ENCODE assay signal across 1 cellular context in the genomic region with DNA sequence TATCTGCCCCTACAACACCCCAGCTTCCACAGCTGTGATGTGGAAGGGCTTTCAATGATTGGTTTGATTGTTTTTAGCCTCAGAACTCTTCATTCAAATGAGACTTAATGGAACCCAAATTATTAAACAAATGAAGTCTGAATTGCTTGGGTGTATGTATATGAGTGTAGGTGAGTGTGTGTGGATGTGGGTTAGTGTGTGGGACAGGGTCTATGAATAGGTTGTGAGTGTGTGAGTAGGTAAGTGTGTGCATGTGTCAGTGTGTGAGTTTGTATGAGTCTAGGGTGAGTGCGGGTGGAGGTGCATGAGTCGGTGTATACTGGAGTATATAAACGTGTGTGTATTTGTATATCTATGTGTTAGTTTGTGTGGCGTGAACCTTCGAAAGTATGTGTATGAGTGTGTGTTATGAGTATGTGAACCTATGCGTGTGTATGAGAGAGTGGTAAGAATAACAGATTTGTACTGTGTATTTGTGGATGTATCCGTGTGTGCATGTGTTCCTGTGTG.
TF ChIP-seq lines count a peak whose summit lies in the region.

No MANE protein-coding gene starts in this region.

TF ChIP-seq in K562, 482 proteins besides CTCF, POLR2A, EP300 and RAD21:
- TF ChIP-seq, protein P1, sequence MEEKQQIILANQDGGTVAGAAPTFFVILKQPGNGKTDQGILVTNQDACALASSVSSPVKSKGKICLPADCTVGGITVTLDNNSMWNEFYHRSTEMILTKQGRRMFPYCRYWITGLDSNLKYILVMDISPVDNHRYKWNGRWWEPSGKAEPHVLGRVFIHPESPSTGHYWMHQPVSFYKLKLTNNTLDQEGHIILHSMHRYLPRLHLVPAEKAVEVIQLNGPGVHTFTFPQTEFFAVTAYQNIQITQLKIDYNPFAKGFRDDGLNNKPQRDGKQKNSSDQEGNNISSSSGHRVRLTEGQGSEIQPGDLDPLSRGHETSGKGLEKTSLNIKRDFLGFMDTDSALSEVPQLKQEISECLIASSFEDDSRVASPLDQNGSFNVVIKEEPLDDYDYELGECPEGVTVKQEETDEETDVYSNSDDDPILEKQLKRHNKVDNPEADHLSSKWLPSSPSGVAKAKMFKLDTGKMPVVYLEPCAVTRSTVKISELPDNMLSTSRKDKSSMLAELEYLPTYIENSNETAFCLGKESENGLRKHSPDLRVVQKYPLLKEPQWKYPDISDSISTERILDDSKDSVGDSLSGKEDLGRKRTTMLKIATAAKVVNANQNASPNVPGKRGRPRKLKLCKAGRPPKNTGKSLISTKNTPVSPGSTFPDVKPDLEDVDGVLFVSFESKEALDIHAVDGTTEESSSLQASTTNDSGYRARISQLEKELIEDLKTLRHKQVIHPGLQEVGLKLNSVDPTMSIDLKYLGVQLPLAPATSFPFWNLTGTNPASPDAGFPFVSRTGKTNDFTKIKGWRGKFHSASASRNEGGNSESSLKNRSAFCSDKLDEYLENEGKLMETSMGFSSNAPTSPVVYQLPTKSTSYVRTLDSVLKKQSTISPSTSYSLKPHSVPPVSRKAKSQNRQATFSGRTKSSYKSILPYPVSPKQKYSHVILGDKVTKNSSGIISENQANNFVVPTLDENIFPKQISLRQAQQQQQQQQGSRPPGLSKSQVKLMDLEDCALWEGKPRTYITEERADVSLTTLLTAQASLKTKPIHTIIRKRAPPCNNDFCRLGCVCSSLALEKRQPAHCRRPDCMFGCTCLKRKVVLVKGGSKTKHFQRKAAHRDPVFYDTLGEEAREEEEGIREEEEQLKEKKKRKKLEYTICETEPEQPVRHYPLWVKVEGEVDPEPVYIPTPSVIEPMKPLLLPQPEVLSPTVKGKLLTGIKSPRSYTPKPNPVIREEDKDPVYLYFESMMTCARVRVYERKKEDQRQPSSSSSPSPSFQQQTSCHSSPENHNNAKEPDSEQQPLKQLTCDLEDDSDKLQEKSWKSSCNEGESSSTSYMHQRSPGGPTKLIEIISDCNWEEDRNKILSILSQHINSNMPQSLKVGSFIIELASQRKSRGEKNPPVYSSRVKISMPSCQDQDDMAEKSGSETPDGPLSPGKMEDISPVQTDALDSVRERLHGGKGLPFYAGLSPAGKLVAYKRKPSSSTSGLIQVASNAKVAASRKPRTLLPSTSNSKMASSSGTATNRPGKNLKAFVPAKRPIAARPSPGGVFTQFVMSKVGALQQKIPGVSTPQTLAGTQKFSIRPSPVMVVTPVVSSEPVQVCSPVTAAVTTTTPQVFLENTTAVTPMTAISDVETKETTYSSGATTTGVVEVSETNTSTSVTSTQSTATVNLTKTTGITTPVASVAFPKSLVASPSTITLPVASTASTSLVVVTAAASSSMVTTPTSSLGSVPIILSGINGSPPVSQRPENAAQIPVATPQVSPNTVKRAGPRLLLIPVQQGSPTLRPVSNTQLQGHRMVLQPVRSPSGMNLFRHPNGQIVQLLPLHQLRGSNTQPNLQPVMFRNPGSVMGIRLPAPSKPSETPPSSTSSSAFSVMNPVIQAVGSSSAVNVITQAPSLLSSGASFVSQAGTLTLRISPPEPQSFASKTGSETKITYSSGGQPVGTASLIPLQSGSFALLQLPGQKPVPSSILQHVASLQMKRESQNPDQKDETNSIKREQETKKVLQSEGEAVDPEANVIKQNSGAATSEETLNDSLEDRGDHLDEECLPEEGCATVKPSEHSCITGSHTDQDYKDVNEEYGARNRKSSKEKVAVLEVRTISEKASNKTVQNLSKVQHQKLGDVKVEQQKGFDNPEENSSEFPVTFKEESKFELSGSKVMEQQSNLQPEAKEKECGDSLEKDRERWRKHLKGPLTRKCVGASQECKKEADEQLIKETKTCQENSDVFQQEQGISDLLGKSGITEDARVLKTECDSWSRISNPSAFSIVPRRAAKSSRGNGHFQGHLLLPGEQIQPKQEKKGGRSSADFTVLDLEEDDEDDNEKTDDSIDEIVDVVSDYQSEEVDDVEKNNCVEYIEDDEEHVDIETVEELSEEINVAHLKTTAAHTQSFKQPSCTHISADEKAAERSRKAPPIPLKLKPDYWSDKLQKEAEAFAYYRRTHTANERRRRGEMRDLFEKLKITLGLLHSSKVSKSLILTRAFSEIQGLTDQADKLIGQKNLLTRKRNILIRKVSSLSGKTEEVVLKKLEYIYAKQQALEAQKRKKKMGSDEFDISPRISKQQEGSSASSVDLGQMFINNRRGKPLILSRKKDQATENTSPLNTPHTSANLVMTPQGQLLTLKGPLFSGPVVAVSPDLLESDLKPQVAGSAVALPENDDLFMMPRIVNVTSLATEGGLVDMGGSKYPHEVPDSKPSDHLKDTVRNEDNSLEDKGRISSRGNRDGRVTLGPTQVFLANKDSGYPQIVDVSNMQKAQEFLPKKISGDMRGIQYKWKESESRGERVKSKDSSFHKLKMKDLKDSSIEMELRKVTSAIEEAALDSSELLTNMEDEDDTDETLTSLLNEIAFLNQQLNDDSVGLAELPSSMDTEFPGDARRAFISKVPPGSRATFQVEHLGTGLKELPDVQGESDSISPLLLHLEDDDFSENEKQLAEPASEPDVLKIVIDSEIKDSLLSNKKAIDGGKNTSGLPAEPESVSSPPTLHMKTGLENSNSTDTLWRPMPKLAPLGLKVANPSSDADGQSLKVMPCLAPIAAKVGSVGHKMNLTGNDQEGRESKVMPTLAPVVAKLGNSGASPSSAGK (IDR thresholded peaks at IDR 0.05) = no peak
- TF ChIP-seq, protein P2, sequence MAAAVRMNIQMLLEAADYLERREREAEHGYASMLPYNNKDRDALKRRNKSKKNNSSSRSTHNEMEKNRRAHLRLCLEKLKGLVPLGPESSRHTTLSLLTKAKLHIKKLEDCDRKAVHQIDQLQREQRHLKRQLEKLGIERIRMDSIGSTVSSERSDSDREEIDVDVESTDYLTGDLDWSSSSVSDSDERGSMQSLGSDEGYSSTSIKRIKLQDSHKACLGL (CRISPR knock-in tag; IDR thresholded peaks at IDR 0.05; ENCODE audit: borderline replicate concordance, poor library complexity, severe bottlenecking) = no peak
- TF ChIP-seq POLR2H (tag; IDR thresholded peaks at IDR 0.05; ENCODE audit: low read depth) = no peak
- no peak for TF ChIP-seq MCM3 (IDR thresholded peaks at IDR 0.05)
- TF ChIP-seq SREBF2 (CRISPR knock-in tag; IDR thresholded peaks at IDR 0.05) = no peak
- TF ChIP-seq NFIC (IDR thresholded peaks at IDR 0.05) = no peak
- TF ChIP-seq TAF9B (IDR thresholded peaks at IDR 0.05; ENCODE audit: partially characterized antibody) = no peak
- TF ChIP-seq, protein P3, sequence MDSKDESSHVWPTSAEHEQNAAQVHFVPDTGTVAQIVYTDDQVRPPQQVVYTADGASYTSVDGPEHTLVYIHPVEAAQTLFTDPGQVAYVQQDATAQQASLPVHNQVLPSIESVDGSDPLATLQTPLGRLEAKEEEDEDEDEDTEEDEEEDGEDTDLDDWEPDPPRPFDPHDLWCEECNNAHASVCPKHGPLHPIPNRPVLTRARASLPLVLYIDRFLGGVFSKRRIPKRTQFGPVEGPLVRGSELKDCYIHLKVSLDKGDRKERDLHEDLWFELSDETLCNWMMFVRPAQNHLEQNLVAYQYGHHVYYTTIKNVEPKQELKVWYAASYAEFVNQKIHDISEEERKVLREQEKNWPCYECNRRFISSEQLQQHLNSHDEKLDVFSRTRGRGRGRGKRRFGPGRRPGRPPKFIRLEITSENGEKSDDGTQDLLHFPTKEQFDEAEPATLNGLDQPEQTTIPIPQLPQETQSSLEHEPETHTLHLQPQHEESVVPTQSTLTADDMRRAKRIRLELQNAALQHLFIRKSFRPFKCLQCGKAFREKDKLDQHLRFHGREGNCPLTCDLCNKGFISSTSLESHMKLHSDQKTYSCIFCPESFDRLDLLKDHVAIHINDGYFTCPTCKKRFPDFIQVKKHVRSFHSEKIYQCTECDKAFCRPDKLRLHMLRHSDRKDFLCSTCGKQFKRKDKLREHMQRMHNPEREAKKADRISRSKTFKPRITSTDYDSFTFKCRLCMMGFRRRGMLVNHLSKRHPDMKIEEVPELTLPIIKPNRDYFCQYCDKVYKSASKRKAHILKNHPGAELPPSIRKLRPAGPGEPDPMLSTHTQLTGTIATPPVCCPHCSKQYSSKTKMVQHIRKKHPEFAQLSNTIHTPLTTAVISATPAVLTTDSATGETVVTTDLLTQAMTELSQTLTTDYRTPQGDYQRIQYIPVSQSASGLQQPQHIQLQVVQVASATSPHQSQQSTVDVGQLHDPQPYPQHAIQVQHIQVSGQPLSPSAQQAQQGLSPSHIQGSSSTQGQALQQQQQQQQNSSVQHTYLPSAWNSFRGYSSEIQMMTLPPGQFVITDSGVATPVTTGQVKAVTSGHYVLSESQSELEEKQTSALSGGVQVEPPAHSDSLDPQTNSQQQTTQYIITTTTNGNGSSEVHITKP (IDR thresholded peaks at IDR 0.05; ENCODE audit: partially characterized antibody) = peak; percentile 6
- TF ChIP-seq, protein P4, sequence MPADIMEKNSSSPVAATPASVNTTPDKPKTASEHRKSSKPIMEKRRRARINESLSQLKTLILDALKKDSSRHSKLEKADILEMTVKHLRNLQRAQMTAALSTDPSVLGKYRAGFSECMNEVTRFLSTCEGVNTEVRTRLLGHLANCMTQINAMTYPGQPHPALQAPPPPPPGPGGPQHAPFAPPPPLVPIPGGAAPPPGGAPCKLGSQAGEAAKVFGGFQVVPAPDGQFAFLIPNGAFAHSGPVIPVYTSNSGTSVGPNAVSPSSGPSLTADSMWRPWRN (IDR thresholded peaks at IDR 0.05; ENCODE audit: low read depth) = no peak
- no peak for TF ChIP-seq RBFOX2 (IDR thresholded peaks at IDR 0.05; ENCODE audit: low read depth, low read length)
- TF ChIP-seq, protein P5, sequence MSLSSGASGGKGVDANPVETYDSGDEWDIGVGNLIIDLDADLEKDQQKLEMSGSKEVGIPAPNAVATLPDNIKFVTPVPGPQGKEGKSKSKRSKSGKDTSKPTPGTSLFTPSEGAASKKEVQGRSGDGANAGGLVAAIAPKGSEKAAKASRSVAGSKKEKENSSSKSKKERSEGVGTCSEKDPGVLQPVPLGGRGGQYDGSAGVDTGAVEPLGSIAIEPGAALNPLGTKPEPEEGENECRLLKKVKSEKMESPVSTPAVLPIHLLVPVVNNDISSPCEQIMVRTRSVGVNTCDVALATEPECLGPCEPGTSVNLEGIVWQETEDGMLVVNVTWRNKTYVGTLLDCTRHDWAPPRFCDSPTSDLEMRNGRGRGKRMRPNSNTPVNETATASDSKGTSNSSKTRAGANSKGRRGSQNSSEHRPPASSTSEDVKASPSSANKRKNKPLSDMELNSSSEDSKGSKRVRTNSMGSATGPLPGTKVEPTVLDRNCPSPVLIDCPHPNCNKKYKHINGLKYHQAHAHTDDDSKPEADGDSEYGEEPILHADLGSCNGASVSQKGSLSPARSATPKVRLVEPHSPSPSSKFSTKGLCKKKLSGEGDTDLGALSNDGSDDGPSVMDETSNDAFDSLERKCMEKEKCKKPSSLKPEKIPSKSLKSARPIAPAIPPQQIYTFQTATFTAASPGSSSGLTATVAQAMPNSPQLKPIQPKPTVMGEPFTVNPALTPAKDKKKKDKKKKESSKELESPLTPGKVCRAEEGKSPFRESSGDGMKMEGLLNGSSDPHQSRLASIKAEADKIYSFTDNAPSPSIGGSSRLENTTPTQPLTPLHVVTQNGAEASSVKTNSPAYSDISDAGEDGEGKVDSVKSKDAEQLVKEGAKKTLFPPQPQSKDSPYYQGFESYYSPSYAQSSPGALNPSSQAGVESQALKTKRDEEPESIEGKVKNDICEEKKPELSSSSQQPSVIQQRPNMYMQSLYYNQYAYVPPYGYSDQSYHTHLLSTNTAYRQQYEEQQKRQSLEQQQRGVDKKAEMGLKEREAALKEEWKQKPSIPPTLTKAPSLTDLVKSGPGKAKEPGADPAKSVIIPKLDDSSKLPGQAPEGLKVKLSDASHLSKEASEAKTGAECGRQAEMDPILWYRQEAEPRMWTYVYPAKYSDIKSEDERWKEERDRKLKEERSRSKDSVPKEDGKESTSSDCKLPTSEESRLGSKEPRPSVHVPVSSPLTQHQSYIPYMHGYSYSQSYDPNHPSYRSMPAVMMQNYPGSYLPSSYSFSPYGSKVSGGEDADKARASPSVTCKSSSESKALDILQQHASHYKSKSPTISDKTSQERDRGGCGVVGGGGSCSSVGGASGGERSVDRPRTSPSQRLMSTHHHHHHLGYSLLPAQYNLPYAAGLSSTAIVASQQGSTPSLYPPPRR (CRISPR knock-in tag; IDR thresholded peaks at IDR 0.05; ENCODE audit: borderline replicate concordance) = no peak
- TF ChIP-seq, protein P6, sequence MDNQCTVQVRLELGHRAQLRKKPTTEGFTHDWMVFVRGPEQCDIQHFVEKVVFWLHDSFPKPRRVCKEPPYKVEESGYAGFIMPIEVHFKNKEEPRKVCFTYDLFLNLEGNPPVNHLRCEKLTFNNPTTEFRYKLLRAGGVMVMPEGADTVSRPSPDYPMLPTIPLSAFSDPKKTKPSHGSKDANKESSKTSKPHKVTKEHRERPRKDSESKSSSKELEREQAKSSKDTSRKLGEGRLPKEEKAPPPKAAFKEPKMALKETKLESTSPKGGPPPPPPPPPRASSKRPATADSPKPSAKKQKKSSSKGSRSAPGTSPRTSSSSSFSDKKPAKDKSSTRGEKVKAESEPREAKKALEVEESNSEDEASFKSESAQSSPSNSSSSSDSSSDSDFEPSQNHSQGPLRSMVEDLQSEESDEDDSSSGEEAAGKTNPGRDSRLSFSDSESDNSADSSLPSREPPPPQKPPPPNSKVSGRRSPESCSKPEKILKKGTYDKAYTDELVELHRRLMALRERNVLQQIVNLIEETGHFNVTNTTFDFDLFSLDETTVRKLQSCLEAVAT (IDR thresholded peaks at IDR 0.05) = peak in 1 of 2 experiments; percentile 86; a peak in 2 of 4 replicates
- TF ChIP-seq SRSF9 (IDR thresholded peaks at IDR 0.05; ENCODE audit: borderline replicate concordance, low read depth, low read length) = no peak
- TF ChIP-seq NR2F6 (CRISPR knock-in tag; IDR thresholded peaks at IDR 0.05) = no peak
- no peak for TF ChIP-seq WHSC1 (IDR thresholded peaks at IDR 0.05; ENCODE audit: low read length)
- no peak for TF ChIP-seq SPI1 (IDR thresholded peaks at IDR 0.05; ENCODE audit: borderline replicate concordance, low read depth, low read length)
- no peak for TF ChIP-seq BMI1 (IDR thresholded peaks at IDR 0.05; ENCODE audit: low read length)
TF ChIP-seq in K562: peak in this region for 2.
